1 cellular context compared by ENCODE assay signal in genomic region chr4:148834804-148835598, GRCh38.
TF ChIP-seq lines count a peak whose summit lies in the region.

No MANE protein-coding gene starts in this region.

TF ChIP-seq in H1, 55 proteins besides CTCF, POLR2A, EP300 and RAD21 (continued from another document):
- no peak for TF ChIP-seq HDAC2 (IDR thresholded peaks at IDR 0.05; ENCODE audit: borderline replicate concordance in 1 of 2, low read depth in 2 of 2, low read length in 2 of 2)
- no peak for TF ChIP-seq SAP30 (IDR thresholded peaks at IDR 0.05; ENCODE audit: insufficient read depth, insufficient replicate concordance, low read length)
